1 cellular context compared by ENCODE assay signal in the genomic region with DNA sequence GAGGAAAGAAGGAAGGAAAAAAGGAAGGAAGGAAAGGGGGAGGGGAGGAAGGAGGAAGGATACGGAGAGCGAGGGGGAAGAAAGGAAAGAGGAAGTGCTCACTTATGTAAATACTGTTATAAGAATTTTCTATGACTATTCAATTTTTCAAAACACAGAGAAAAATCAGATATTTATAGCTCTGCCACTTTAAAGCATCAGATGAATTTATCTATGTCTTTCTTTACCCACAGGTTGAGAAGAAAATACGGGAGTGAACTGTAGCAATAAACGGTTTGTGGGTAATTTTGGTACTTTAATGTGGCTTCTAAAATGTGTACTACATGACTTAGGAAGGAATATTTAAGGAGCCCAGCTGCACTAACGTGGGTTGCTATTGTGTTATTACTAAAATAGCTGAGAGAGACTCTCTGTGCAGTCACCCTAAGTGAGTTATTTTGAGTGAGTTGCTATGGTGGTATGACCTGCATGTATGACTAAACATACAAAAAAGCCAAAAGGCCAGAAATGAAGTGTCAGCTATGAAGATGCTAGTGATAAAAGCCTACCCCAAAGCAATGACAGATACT.
A peak's percentile ranks its signal among the peaks of the same experiment; 100 is the strongest.
TF ChIP-seq lines count a peak whose summit lies in the region.

No MANE protein-coding gene starts in this region.

TF ChIP-seq in GM12878, 131 proteins besides CTCF, POLR2A, EP300 and RAD21 (continued from another document):
- TF ChIP-seq ZBTB4 (CRISPR knock-in tag; IDR thresholded peaks at IDR 0.05) (no peak), TBL1XR1 (IDR thresholded peaks at IDR 0.05; ENCODE audit: low read depth, low read length) (peak; percentile 68; the same call in 1 of the 2 replicates), ASH2L (IDR thresholded peaks at IDR 0.05; ENCODE audit: borderline replicate concordance, low read depth) (no peak), ETV6 (conservative IDR thresholded peaks at IDR 0.05 in 1 of 2, IDR thresholded peaks at IDR 0.05 in 1 of 2; ENCODE audit: borderline replicate concordance in 1 of 2, low read depth in 1 of 2) (peak in 1 of 2 experiments; percentile 73; a peak in 2 of 4 replicates), SPI1 (IDR thresholded peaks at IDR 0.05; ENCODE audit: borderline replicate concordance, insufficient read depth, low read depth, low read length) (peak; percentile 81), RBBP5 (conservative IDR thresholded peaks at IDR 0.05) (0 out of 2 replicates have a peak, but pooled peaks have one; percentile 73), RUNX3 (IDR thresholded peaks at IDR 0.05; ENCODE audit: low read length) (peak; percentile 99), IRF4 (IDR thresholded peaks at IDR 0.05; ENCODE audit: low read depth, low read length) (peak; percentile 14; the same call in 1 of the 2 replicates), GABPA (IDR thresholded peaks at IDR 0.05; ENCODE audit: low read depth) (peak; percentile 50; the same call in 1 of the 2 replicates), IKZF2 (IDR thresholded peaks at IDR 0.05) (0 out of 4 replicates have a peak, but pooled peaks of 1 of the 2 experiments have one; percentile 17), TCF7 (IDR thresholded peaks at IDR 0.05; ENCODE audit: borderline replicate concordance) (peak; percentile 95), CBX5 (IDR thresholded peaks at IDR 0.05; ENCODE audit: low read depth) (0 out of 2 replicates have a peak, but pooled peaks have one; percentile 45), SMARCA5 (IDR thresholded peaks at IDR 0.05) (no peak), PML (IDR thresholded peaks at IDR 0.05; ENCODE audit: low read length) (peak; percentile 89), JUNB (IDR thresholded peaks at IDR 0.05) (peak; percentile 67), CBFB (IDR thresholded peaks at IDR 0.05; ENCODE audit: low read depth) (peak; percentile 49; the same call in 1 of the 2 replicates), MTA3 (IDR thresholded peaks at IDR 0.05; ENCODE audit: borderline replicate concordance, low read length) (peak; percentile 96; the same call in 1 of the 2 replicates), TCF12 (IDR thresholded peaks at IDR 0.05; ENCODE audit: low read depth, low read length) (peak; percentile 33; the same call in 1 of the 2 replicates), TAF1 (IDR thresholded peaks at IDR 0.05; ENCODE audit: borderline replicate concordance, low read depth, low read length) (no peak), CREM (IDR thresholded peaks at IDR 0.05; ENCODE audit: low read depth) (peak; percentile 74; the same call in 1 of the 2 replicates), BCL11A (IDR thresholded peaks at IDR 0.05; ENCODE audit: low read depth, low read length) (peak; percentile 39; the same call in 1 of the 2 replicates), ZBED1 (IDR thresholded peaks at IDR 0.05; ENCODE audit: borderline replicate concordance) (peak; percentile 78; the same call in 1 of the 2 replicates), SMAD5 (IDR thresholded peaks at IDR 0.05; ENCODE audit: low read depth) (no peak), FOXM1 (IDR thresholded peaks at IDR 0.05; ENCODE audit: low read depth, low read length) (peak; percentile 95)
- TF ChIP-seq, protein P1, sequence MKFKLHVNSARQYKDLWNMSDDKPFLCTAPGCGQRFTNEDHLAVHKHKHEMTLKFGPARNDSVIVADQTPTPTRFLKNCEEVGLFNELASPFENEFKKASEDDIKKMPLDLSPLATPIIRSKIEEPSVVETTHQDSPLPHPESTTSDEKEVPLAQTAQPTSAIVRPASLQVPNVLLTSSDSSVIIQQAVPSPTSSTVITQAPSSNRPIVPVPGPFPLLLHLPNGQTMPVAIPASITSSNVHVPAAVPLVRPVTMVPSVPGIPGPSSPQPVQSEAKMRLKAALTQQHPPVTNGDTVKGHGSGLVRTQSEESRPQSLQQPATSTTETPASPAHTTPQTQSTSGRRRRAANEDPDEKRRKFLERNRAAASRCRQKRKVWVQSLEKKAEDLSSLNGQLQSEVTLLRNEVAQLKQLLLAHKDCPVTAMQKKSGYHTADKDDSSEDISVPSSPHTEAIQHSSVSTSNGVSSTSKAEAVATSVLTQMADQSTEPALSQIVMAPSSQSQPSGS (IDR thresholded peaks at IDR 0.05; ENCODE audit: low read length): peak; percentile 94
